ENCODE assay signal across 1 cellular context in genomic region chr3:158103956-158104338, GRCh38.
TF ChIP-seq lines count a peak whose summit lies in the region.

No MANE protein-coding gene starts in this region.

TF ChIP-seq in H1, 55 proteins besides CTCF, POLR2A, EP300 and RAD21:
- TF ChIP-seq SIN3A (conservative IDR thresholded peaks at IDR 0.05 in 1 of 2, IDR thresholded peaks at IDR 0.05 in 1 of 2; ENCODE audit: low read depth in 1 of 2, low read length in 2 of 2) (no peak), RNF2 (IDR thresholded peaks at IDR 0.05; ENCODE audit: borderline replicate concordance, low read depth, low read length, missing control alignments, poor library complexity, severe bottlenecking) (peak; percentile 96), SUZ12 (IDR thresholded peaks at IDR 0.05; ENCODE audit: low read length) (peak; percentile 92), EZH2 (IDR thresholded peaks at IDR 0.05; ENCODE audit: low read depth, low read length, severe bottlenecking) (peak; percentile 93), MAX (IDR thresholded peaks at IDR 0.05) (no peak), TEAD4 (IDR thresholded peaks at IDR 0.05; ENCODE audit: low read depth, low read length) (no peak), MAFK (IDR thresholded peaks at IDR 0.05; ENCODE audit: low read depth, low read length) (no peak), USF2 (IDR thresholded peaks at IDR 0.05; ENCODE audit: low read length) (no peak), TBP (IDR thresholded peaks at IDR 0.05; ENCODE audit: low read depth, low read length) (no peak), SP1 (IDR thresholded peaks at IDR 0.05; ENCODE audit: low read depth, low read length) (no peak), POLR2AphosphoS5 (IDR thresholded peaks at IDR 0.05; ENCODE audit: low read depth, low read length) (no peak), SP4 (IDR thresholded peaks at IDR 0.05; ENCODE audit: low read length) (no peak)
